Comparison of ENCODE assay signal across 15 cellular contexts in genomic region chr20:41230136-41230535, GRCh38.
"Had no signal": no experiment of that assay in that cellular context is flagged by ENCODE, and none has a peak within 500 bp of the region (broad histone marks: within the 10 kb centered on the region; RNA-seq: fewer than 3 reads in every experiment).

No MANE protein-coding gene starts in this region.

- H3K36me3 ChIP-seq: brain microvascular endothelial cell, esophagus squamous epithelium, prostate gland, right lobe of liver had no signal

- H3K4me3 ChIP-seq: esophagus squamous epithelium, prostate gland, right lobe of liver, SK-N-MC had no signal

- DNase-seq: activated CD4-positive, alpha-beta memory T cell treated with anti-CD3 and anti-CD28 coated beads for 36 hours; activated CD4-positive, alpha-beta T cell treated with anti-CD3 and anti-CD28 coated beads for 36 hours; activated T-cell treated with anti-CD3 and anti-CD28 coated beads for 4 hours; brain microvascular endothelial cell; cerebellar nuclear complex; dermis blood vessel endothelial cell; effector memory CD8-positive, alpha-beta T cell; esophagus squamous epithelium; naive thymus-derived CD8-positive, alpha-beta T cell; right lobe of liver; stimulated activated CD4-positive, alpha-beta T cell treated with anti-CD3 and anti-CD28 coated beads, Interleukin-4, amount 100 ng/mL, for 4 hours had no signal

- H3K9me3 ChIP-seq: esophagus squamous epithelium, prostate gland, right lobe of liver had no signal

- H3K27me3 ChIP-seq: brain microvascular endothelial cell, esophagus squamous epithelium, right lobe of liver had no signal

- H3K27ac ChIP-seq: brain microvascular endothelial cell, prostate gland, right lobe of liver, SK-N-MC had no signal

- ATAC-seq: activated CD4-positive, alpha-beta T cell treated with anti-CD3 and anti-CD28 coated beads for 36 hours; effector memory CD8-positive, alpha-beta T cell; naive thymus-derived CD8-positive, alpha-beta T cell; right lobe of liver; stimulated activated memory B cell treated with anti-CD40 and anti-IgM and Interleukin-4, amounts not matched to agents 10 μg/mL and 1 μg/mL and 100 μg/mL, for 72 hours; WTC11 had no signal

- H3K4me1 ChIP-seq: prostate gland had no signal
